ENCODE assay signal across 1 cellular context in genomic region chr1:2393471-2393877, GRCh38.
TF ChIP-seq lines count a peak whose summit lies in the region.

No MANE protein-coding gene starts in this region.

TF ChIP-seq in K562, 482 proteins besides CTCF, POLR2A, EP300 and RAD21 (continued from another document):
- TF ChIP-seq E2F3 (CRISPR knock-in tag; IDR thresholded peaks at IDR 0.05) = no peak
- TF ChIP-seq MLLT1 (IDR thresholded peaks at IDR 0.05) = no peak
- 0 out of 2 replicates have a peak, but pooled peaks have one; percentile 25 for TF ChIP-seq USF1 (CRISPR knock-in tag; IDR thresholded peaks at IDR 0.05)
- TF ChIP-seq HDAC1 (IDR thresholded peaks at IDR 0.05) = no peak
- TF ChIP-seq BACH1 (tag; IDR thresholded peaks at IDR 0.05) = no peak
- no peak for TF ChIP-seq HINFP (tag; conservative IDR thresholded peaks at IDR 0.05; ENCODE audit: low read depth)
- peak; percentile 50 for TF ChIP-seq KDM5B (IDR thresholded peaks at IDR 0.05; ENCODE audit: insufficient replicate concordance, low read depth, low read length)
- TF ChIP-seq CBX5 (IDR thresholded peaks at IDR 0.05; ENCODE audit: borderline replicate concordance, low read depth) = no peak
- peak; percentile 35; the same call in 1 of the 2 replicates for TF ChIP-seq POLR2AphosphoS5 (IDR thresholded peaks at IDR 0.05; ENCODE audit: control insufficient read depth, insufficient read depth, low read depth, low read length)
- no peak for TF ChIP-seq RERE (CRISPR knock-in tag; IDR thresholded peaks at IDR 0.05; ENCODE audit: borderline replicate concordance)
- no peak for TF ChIP-seq ESRRA (IDR thresholded peaks at IDR 0.05; ENCODE audit: borderline replicate concordance, low read depth)
- no peak for TF ChIP-seq SREBF1 (IDR thresholded peaks at IDR 0.05; ENCODE audit: borderline replicate concordance, low read depth, low read length)
- TF ChIP-seq ZNF143 (CRISPR knock-in tag; IDR thresholded peaks at IDR 0.05) = no peak
